Comparison of ENCODE assay signal across 16 cellular contexts in the genomic region with DNA sequence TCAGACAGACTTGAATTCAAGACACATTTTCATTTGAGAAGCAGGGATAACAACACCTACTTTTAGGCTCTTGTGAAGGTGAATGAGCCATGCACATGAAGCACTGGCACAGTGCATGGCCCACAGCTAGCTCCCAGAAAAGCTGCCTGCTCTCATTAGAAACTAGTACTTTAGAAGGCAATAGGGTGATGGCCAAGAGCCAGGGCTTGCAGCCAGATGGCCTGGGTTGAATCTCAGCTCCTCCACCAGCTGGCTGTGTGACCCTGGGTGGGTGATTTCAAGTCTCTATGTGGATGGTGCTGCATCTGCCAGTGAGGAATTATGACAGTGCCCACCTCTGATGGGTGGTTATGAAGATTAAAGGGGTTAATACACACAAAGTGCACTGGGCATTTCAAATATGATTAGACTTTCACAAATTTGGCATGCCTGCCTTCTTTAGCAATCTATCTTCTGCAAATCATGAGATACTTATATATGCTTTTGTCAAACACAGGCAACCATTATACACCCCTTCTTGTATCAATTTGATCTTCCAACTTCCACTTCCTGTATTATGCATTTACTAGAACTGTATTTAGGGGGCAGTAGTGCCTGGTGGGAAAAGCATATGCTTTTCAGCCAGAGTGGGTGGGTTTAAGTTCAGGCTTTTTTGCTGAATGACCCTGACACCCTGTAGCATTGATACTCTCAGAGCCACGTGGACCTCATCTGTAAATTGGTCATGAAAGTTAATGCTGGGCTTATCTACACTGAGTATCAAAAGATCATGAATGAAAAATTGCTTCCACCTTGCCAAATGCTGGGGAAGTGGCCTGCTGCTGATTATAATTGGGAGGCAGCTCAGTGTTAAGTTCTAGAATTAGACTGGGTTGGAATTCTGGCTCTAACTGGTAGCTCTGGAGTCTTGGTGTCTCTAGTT. TPM values are rescaled to one million over a fixed set of nuclear protein-coding genes. Genes with fewer than 3 reads are reported as not detected.
DNase-seq lines count a peak whose midpoint lies in the region; ATAC-seq and TF ChIP-seq lines count a peak whose summit lies in the region.
"Had no signal": no experiment of that assay in that cellular context is flagged by ENCODE, and none has a peak within 500 bp of the region (broad histone marks: within the 10 kb centered on the region; RNA-seq: fewer than 3 reads in every experiment).

No MANE protein-coding gene starts in this region.

- peaks cover 2% of the 10 kb centered on the region; the same call in 1 of the 2 replicates for H3K27me3 Mint-ChIP-seq in HFFc6 (ENCODE audit: insufficient read depth)

- peaks cover 0 to 24% (median 0%) of the 10 kb centered on the region in 9 donors for H3K36me3 ChIP-seq in heart right ventricle
- H3K36me3 ChIP-seq: HAP-1, vagina had no signal

- peak; percentile 84 for DNase-seq in Right ventricle myocardium superior
- no peak for DNase-seq in cardiac septum (ENCODE audit: low spot score)
- peak; percentile 9 for DNase-seq in OCI-M1 (lab: John Stamatoyannopoulos, UW)
- DNase-seq in heart right ventricle, result peak; percentile 70 to 76
- no peak for DNase-seq in HFFc6
- no peak for DNase-seq in kidney tubule cell (ENCODE audit: low spot score)
- no peak for DNase-seq in foreskin keratinocyte
- DNase-seq: activated gamma-delta T cell treated with Interleukin-2 at 50 U/mL for 16 hours; NCI-H187 treated with DMSO at 0.1 percent for 48 hours; stimulated activated CD4-positive, alpha-beta T cell treated with anti-CD3 and anti-CD28 coated beads, Interleukin-1b, Interleukin-23, amount 100 ng/mL, for 48 hours had no signal

- intact Hi-C loops in Right ventricle myocardium superior (cut with DNase I) (no loop called here), cardiac septum (cut with DNase I) (no loop called here), heart right ventricle (cut with DNase I) (loop anchor here in 2 of 10 donors (10.0 kb wide), 1 partner anchor 361 kb away; a partner anchor contains a TSS)

- H3K4me3 Mint-ChIP-seq in HFFc6, result no peak overlapping the region
- H3K4me3 Mint-ChIP-seq: central memory CD8-positive, alpha-beta T cell had no signal

- no peak overlapping the region for H3K4me3 ChIP-seq in heart right ventricle
- H3K4me3 ChIP-seq: HAP-1, vagina had no signal

- H3K4me1 Mint-ChIP-seq in HFFc6 (ENCODE audit: low read depth), result no peaks in the 10 kb centered on the region
- H3K4me1 Mint-ChIP-seq: central memory CD8-positive, alpha-beta T cell had no signal

- H3K27ac Mint-ChIP-seq in HFFc6, result no peak overlapping the region

- no peaks in the 10 kb centered on the region for H3K9me3 ChIP-seq in heart right ventricle
- H3K9me3 ChIP-seq: HAP-1, vagina had no signal

- H3K27ac ChIP-seq in heart right ventricle (no peak overlapping the region), foreskin keratinocyte (no peak overlapping the region)
- H3K27ac ChIP-seq: parathyroid adenoma, RWPE1, vagina had no signal

- peak in 1 of 9 donors; percentile 15 for TF ChIP-seq CTCF in heart right ventricle (IDR thresholded peaks at IDR 0.05)
- TF ChIP-seq CTCF in HFFc6 (IDR thresholded peaks at IDR 0.05), result no peak
- no peak for TF ChIP-seq CTCF in foreskin keratinocyte (conservative IDR thresholded peaks at IDR 0.05)

- H3K36me3 Mint-ChIP-seq in HFFc6 (ENCODE audit: low read depth), result no peaks in the 10 kb centered on the region

- H3K27me3 ChIP-seq in heart right ventricle, result no peaks in the 10 kb centered on the region
- no peaks in the 10 kb centered on the region for H3K27me3 ChIP-seq in foreskin keratinocyte
- H3K27me3 ChIP-seq: vagina had no signal

- H3K4me1 ChIP-seq in heart right ventricle (peaks cover 2 to 37% (median 21%) of the 10 kb centered on the region in 9 donors), foreskin keratinocyte (no peaks in the 10 kb centered on the region)
- H3K4me1 ChIP-seq: parathyroid adenoma, vagina had no signal

- WGBS in heart right ventricle, 2 donors, result 36 to 40% methylated on average over 1 of the region's 1 CpG

- peaks cover 46% of the 10 kb centered on the region for H3K9me3 Mint-ChIP-seq in HFFc6
- H3K9me3 Mint-ChIP-seq: central memory CD8-positive, alpha-beta T cell had no signal

- ATAC-seq in Right ventricle myocardium superior (ENCODE audit: poor library complexity) (peak; percentile 85), heart right ventricle (peak in 5 of 8 donors; percentile 63 to 84 (median 71)), foreskin keratinocyte (no peak), HG03565 (IDR thresholded peaks at IDR 0.05; ENCODE audit: unreplicated experiment) (no peak)

RNA-seq across cellular contexts. Expression of a gene that starts 34.7 kb away (rescaled TPM):
- total RNA-seq in Right ventricle myocardium superior (27.9 TPM), cardiac septum (9.3 TPM), heart right ventricle (10 to 100 TPM; 10.4 to 22.7 (median 15.8) TPM), foreskin keratinocyte (37.5 and 137 TPM in 2 replicates)
- polyA plus RNA-seq in heart right ventricle (10 to 100 TPM; 33.6 to 34.5 TPM), foreskin keratinocyte (59.8 and 303 TPM in 2 replicates)
- not detected for total RNA-seq in HFFc6 (2021; fragmentation: NEBNext Ultra II Directional; extraction: Animal tissue kit (Norgen Biotek cat#: 25700))

Comparison
In these comparisons a context has a peak if more than half of its experiments do, and no peak if none do; other contexts are left out.
1. DNase-seq: peak in Right ventricle myocardium superior (single experiment), OCI-M1 (single experiment) and heart right ventricle (2 of 2); none in cardiac septum (single experiment), HFFc6 (single experiment), kidney tubule cell (single experiment) and foreskin keratinocyte (0 of 2).
2. ATAC-seq: peak in Right ventricle myocardium superior (single experiment) and heart right ventricle (5 of 8); none in foreskin keratinocyte (single experiment) and HG03565 (single experiment).
3. RNA of a gene that starts 34.7 kb away (total RNA-seq): 37.5 to 137 TPM in foreskin keratinocyte, 27.9 TPM in Right ventricle myocardium superior (single experiment), 10.4 to 22.7 TPM in heart right ventricle and 9.3 TPM in cardiac septum (single experiment); not detected in HFFc6; every median in the first group is over 10 times any median in the second.